22 cellular contexts compared by ENCODE assay signal in genomic region chr19:15175609-15176008, GRCh38. TPM values are rescaled to one million over a fixed set of nuclear protein-coding genes. Genes with fewer than 3 reads are reported as not detected.
DNase-seq lines count a peak whose midpoint lies in the region; ATAC-seq and TF ChIP-seq lines count a peak whose summit lies in the region.
"Had no signal": no experiment of that assay in that cellular context is flagged by ENCODE, and none has a peak within 500 bp of the region (broad histone marks: within the 10 kb centered on the region; RNA-seq: fewer than 3 reads in every experiment).

No MANE protein-coding gene starts in this region.

- no peaks in the 10 kb centered on the region for H3K9me3 ChIP-seq in tibial artery
- H3K9me3 ChIP-seq: BLaER1 treated with 17β-estradiol and CSF1 and Interleukin-3, amounts not matched to agents 10 nM and 100 nM; HAP-1 had no signal

- H3K36me3 Mint-ChIP-seq in natural killer cell (no peaks in the 10 kb centered on the region), endothelial cell (ENCODE audit: low read depth, unreplicated experiment) (peaks cover 38% of the 10 kb centered on the region), neural crest cell (ENCODE audit: low read depth) (peaks cover 25% of the 10 kb centered on the region)
- no peaks in the 10 kb centered on the region for H3K36me3 Mint-ChIP-seq in natural killer cell treated with Interleukin-12 subunit alpha and Interleukin-12 subunit beta and Interleukin-15 and Interleukin-18, amount 100 ng/mL, for 72 hours
- H3K36me3 Mint-ChIP-seq: CD4-positive, CD25-positive, alpha-beta regulatory T cell; CD8-positive, alpha-beta memory T cell had no signal

- no peak overlapping the region for H3K4me3 ChIP-seq in tibial artery
- H3K4me3 ChIP-seq: BLaER1 treated with 17β-estradiol and CSF1 and Interleukin-3, amounts not matched to agents 10 nM and 100 nM; GM12878; HAP-1 had no signal

- TF ChIP-seq CTCF in natural killer cell (IDR thresholded peaks at IDR 0.05) (no peak), endothelial cell (IDR thresholded peaks at IDR 0.05; ENCODE audit: unreplicated experiment) (no peak), neural crest cell (conservative IDR thresholded peaks at IDR 0.05) (no peak), tibial artery (IDR thresholded peaks at IDR 0.05) (no peak)

- no peak overlapping the region for H3K27ac Mint-ChIP-seq in natural killer cell
- H3K27ac Mint-ChIP-seq in natural killer cell treated with Interleukin-12 subunit alpha and Interleukin-12 subunit beta and Interleukin-15 and Interleukin-18, amount 100 ng/mL, for 72 hours, result no peak overlapping the region
- H3K27ac Mint-ChIP-seq in endothelial cell (ENCODE audit: unreplicated experiment), result no peak overlapping the region
- peak overlapping the region; percentile 35 for H3K27ac Mint-ChIP-seq in neural crest cell (ENCODE audit: unreplicated experiment)
- H3K27ac Mint-ChIP-seq: B cell; CD8-positive, alpha-beta memory T cell had no signal

- H3K4me1 ChIP-seq in tibial artery, result peaks cover 0 to 33% (median 12%) of the 10 kb centered on the region in 4 donors

- ATAC-seq in natural killer cell, result no peak
- no peak for ATAC-seq in natural killer cell treated with Interleukin-12 subunit alpha and Interleukin-12 subunit beta and Interleukin-15 and Interleukin-18, amount 100 ng/mL, for 72 hours
- ATAC-seq: GM12878 had no signal

- peaks cover 72 to 96% (median 81%) of the 10 kb centered on the region in 3 donors for H3K36me3 ChIP-seq in tibial artery

- DNase-seq in natural killer cell (no peak), endothelial cell (ENCODE audit: low spot score) (no peak), neural crest cell (ENCODE audit: low read depth, low spot score) (no peak), tibial artery (no peak), NCI-H1092 (lab: John Stamatoyannopoulos, UW) (no peak), dermis blood vessel endothelial cell (no peak)
- DNase-seq in natural killer cell treated with Interleukin-12 subunit alpha and Interleukin-12 subunit beta and Interleukin-15 and Interleukin-18, amount 100 ng/mL, for 72 hours (ENCODE audit: low spot score), result no peak
- DNase-seq in effector CD4-positive, alpha-beta T cell, result no peak
- DNase-seq: 8988T; CD4-positive, CD25-positive, alpha-beta regulatory T cell; CD8-positive, alpha-beta memory T cell; COR-L47; DMS 273 treated with DMSO at 0.1 percent for 48 hours; DMS53; DND-41; EL had no signal

- H3K4me1 Mint-ChIP-seq in natural killer cell (peaks cover 6 to 11% of the 10 kb centered on the region in 2 donors), endothelial cell (ENCODE audit: unreplicated experiment) (no peaks in the 10 kb centered on the region), neural crest cell (peaks cover 9% of the 10 kb centered on the region)
- peaks cover 7% of the 10 kb centered on the region in 2 donors for H3K4me1 Mint-ChIP-seq in natural killer cell treated with Interleukin-12 subunit alpha and Interleukin-12 subunit beta and Interleukin-15 and Interleukin-18, amount 100 ng/mL, for 72 hours (ENCODE audit: low read depth in 2 of 2)

- H3K27ac ChIP-seq in tibial artery, result peak overlapping the region; percentile 22 to 57
- H3K27ac ChIP-seq: BLaER1 treated with 17β-estradiol and CSF1 and Interleukin-3, amounts not matched to agents 10 nM and 100 nM had no signal

- H3K27me3 Mint-ChIP-seq in natural killer cell (ENCODE audit: low read depth in 2 of 2) (peaks cover 0 to 14% of the 10 kb centered on the region in 2 donors), endothelial cell (ENCODE audit: unreplicated experiment) (peaks cover 11% of the 10 kb centered on the region), neural crest cell (ENCODE audit: low read depth) (no peaks in the 10 kb centered on the region)
- peaks cover 15 to 17% of the 10 kb centered on the region in 2 donors for H3K27me3 Mint-ChIP-seq in natural killer cell treated with Interleukin-12 subunit alpha and Interleukin-12 subunit beta and Interleukin-15 and Interleukin-18, amount 100 ng/mL, for 72 hours

- intact Hi-C loops in natural killer cell (cut with micrococcal nuclease) (no loop called here), tibial artery (cut with DNase I; ENCODE audit: low total_unique reads) (loop anchor here (2.0 to 10.0 kb wide), 4 partner anchors 75 to 379 kb away; partner anchors contain the start of gene AKAP8)

- H3K27me3 ChIP-seq in tibial artery, result no peaks in the 10 kb centered on the region
- H3K27me3 ChIP-seq: BLaER1 treated with 17β-estradiol and CSF1 and Interleukin-3, amounts not matched to agents 10 nM and 100 nM had no signal

- H3K9me3 Mint-ChIP-seq in natural killer cell (no peaks in the 10 kb centered on the region), endothelial cell (ENCODE audit: unreplicated experiment) (no peaks in the 10 kb centered on the region), neural crest cell (no peaks in the 10 kb centered on the region)
- no peaks in the 10 kb centered on the region for H3K9me3 Mint-ChIP-seq in natural killer cell treated with Interleukin-12 subunit alpha and Interleukin-12 subunit beta and Interleukin-15 and Interleukin-18, amount 100 ng/mL, for 72 hours
- H3K9me3 Mint-ChIP-seq: CD8-positive, alpha-beta memory T cell had no signal

- peak overlapping the region; percentile 7 for H3K4me3 Mint-ChIP-seq in natural killer cell
- H3K4me3 Mint-ChIP-seq in natural killer cell treated with Interleukin-12 subunit alpha and Interleukin-12 subunit beta and Interleukin-15 and Interleukin-18, amount 100 ng/mL, for 72 hours, result no peak overlapping the region
- H3K4me3 Mint-ChIP-seq in endothelial cell (ENCODE audit: unreplicated experiment), result peak overlapping the region; percentile 60
- H3K4me3 Mint-ChIP-seq in neural crest cell, result peak overlapping the region; percentile 73
- H3K4me3 Mint-ChIP-seq: B cell; CD4-positive, CD25-positive, alpha-beta regulatory T cell had no signal

RNA-seq across cellular contexts. Expression of gene NOTCH3, which starts 25.2 kb away (rescaled TPM):
- total RNA-seq in natural killer cell, result under 1 TPM in 2 of 3 donors, not detected in 1; 0.25 to 0.26 TPM
- not detected for total RNA-seq in natural killer cell treated with Interleukin-12 subunit alpha and Interleukin-12 subunit beta and Interleukin-15 and Interleukin-18, amount 100 ng/mL, for 72 hours
- total RNA-seq in endothelial cell (ENCODE audit: unreplicated experiment), result 96.8 TPM
- total RNA-seq in neural crest cell, result 125 and 127 TPM in 2 replicates
- 0.84 and 2.0 TPM in 2 replicates for total RNA-seq in dermis blood vessel endothelial cell
- total RNA-seq: CD4-positive, CD25-positive, alpha-beta regulatory T cell had no signal

RNA-seq across cellular contexts. Expression of gene EPHX3, which starts 56.6 kb away (rescaled TPM):
- not detected for total RNA-seq in natural killer cell
- total RNA-seq in natural killer cell treated with Interleukin-12 subunit alpha and Interleukin-12 subunit beta and Interleukin-15 and Interleukin-18, amount 100 ng/mL, for 72 hours, result 1 to 10 TPM in 1 of 2 donors, under 1 TPM in 1; 0.81 to 1.0 TPM
- 1.6 TPM for total RNA-seq in endothelial cell (ENCODE audit: unreplicated experiment)
- 1.0 and 1.1 TPM in 2 replicates for total RNA-seq in neural crest cell
- under 0.01 and 0.09 TPM in 2 replicates for total RNA-seq in dermis blood vessel endothelial cell
- total RNA-seq: B cell; CD8-positive, alpha-beta memory T cell; G401; GM12878; HT-29 had no signal

Comparison
In these comparisons a context has a peak if more than half of its experiments do, and no peak if none do; other contexts are left out.
1. RNA of gene NOTCH3, which starts 25.2 kb away (total RNA-seq): 125 to 127 TPM in neural crest cell and 96.8 TPM in endothelial cell (single experiment); 0.84 to 2.0 TPM in dermis blood vessel endothelial cell, not detected in natural killer cell treated with Interleukin-12 subunit alpha and Interleukin-12 subunit beta and Interleukin-15 and Interleukin-18, amount 100 ng/mL, for 72 hours and 0.25 to 0.26 TPM in natural killer cell; every median in the first group is over 10 times any median in the second.